In genomic region chr20:33673115-33673410, GRCh38 we compare ENCODE assay signal across 1 cellular context.
TF ChIP-seq lines count a peak whose summit lies in the region.

No MANE protein-coding gene starts in this region.

TF ChIP-seq in GM12878, 131 proteins besides CTCF, POLR2A, EP300 and RAD21:
- TF ChIP-seq HDAC6 (IDR thresholded peaks at IDR 0.05; ENCODE audit: unreplicated experiment) (no peak), USF2 (IDR thresholded peaks at IDR 0.05; ENCODE audit: borderline replicate concordance, low read depth, low read length) (no peak), HDAC2 (IDR thresholded peaks at IDR 0.05) (no peak), SREBF1 (IDR thresholded peaks at IDR 0.05; ENCODE audit: low read length) (no peak), CBX5 (IDR thresholded peaks at IDR 0.05; ENCODE audit: low read depth) (no peak), PBX3 (IDR thresholded peaks at IDR 0.05; ENCODE audit: insufficient replicate concordance, low read depth, low read length) (no peak), RUNX3 (IDR thresholded peaks at IDR 0.05; ENCODE audit: low read length) (no peak), ZNF622 (IDR thresholded peaks at IDR 0.05) (no peak), E4F1 (IDR thresholded peaks at IDR 0.05; ENCODE audit: borderline replicate concordance, partially characterized antibody) (no peak), RFX5 (IDR thresholded peaks at IDR 0.05; ENCODE audit: low read depth, low read length) (no peak), NBN (IDR thresholded peaks at IDR 0.05) (no peak), ESRRA (IDR thresholded peaks at IDR 0.05; ENCODE audit: low read length) (no peak), RBBP5 (conservative IDR thresholded peaks at IDR 0.05) (no peak), SMARCA5 (IDR thresholded peaks at IDR 0.05) (no peak), ZBED1 (IDR thresholded peaks at IDR 0.05; ENCODE audit: borderline replicate concordance) (no peak), MEF2A (IDR thresholded peaks at IDR 0.05; ENCODE audit: insufficient read depth, low read depth, low read length) (no peak)
- TF ChIP-seq, protein P1, sequence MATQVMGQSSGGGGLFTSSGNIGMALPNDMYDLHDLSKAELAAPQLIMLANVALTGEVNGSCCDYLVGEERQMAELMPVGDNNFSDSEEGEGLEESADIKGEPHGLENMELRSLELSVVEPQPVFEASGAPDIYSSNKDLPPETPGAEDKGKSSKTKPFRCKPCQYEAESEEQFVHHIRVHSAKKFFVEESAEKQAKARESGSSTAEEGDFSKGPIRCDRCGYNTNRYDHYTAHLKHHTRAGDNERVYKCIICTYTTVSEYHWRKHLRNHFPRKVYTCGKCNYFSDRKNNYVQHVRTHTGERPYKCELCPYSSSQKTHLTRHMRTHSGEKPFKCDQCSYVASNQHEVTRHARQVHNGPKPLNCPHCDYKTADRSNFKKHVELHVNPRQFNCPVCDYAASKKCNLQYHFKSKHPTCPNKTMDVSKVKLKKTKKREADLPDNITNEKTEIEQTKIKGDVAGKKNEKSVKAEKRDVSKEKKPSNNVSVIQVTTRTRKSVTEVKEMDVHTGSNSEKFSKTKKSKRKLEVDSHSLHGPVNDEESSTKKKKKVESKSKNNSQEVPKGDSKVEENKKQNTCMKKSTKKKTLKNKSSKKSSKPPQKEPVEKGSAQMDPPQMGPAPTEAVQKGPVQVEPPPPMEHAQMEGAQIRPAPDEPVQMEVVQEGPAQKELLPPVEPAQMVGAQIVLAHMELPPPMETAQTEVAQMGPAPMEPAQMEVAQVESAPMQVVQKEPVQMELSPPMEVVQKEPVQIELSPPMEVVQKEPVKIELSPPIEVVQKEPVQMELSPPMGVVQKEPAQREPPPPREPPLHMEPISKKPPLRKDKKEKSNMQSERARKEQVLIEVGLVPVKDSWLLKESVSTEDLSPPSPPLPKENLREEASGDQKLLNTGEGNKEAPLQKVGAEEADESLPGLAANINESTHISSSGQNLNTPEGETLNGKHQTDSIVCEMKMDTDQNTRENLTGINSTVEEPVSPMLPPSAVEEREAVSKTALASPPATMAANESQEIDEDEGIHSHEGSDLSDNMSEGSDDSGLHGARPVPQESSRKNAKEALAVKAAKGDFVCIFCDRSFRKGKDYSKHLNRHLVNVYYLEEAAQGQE (IDR thresholded peaks at IDR 0.05; ENCODE audit: low read depth, low read length), result no peak
- TF ChIP-seq, protein P2, sequence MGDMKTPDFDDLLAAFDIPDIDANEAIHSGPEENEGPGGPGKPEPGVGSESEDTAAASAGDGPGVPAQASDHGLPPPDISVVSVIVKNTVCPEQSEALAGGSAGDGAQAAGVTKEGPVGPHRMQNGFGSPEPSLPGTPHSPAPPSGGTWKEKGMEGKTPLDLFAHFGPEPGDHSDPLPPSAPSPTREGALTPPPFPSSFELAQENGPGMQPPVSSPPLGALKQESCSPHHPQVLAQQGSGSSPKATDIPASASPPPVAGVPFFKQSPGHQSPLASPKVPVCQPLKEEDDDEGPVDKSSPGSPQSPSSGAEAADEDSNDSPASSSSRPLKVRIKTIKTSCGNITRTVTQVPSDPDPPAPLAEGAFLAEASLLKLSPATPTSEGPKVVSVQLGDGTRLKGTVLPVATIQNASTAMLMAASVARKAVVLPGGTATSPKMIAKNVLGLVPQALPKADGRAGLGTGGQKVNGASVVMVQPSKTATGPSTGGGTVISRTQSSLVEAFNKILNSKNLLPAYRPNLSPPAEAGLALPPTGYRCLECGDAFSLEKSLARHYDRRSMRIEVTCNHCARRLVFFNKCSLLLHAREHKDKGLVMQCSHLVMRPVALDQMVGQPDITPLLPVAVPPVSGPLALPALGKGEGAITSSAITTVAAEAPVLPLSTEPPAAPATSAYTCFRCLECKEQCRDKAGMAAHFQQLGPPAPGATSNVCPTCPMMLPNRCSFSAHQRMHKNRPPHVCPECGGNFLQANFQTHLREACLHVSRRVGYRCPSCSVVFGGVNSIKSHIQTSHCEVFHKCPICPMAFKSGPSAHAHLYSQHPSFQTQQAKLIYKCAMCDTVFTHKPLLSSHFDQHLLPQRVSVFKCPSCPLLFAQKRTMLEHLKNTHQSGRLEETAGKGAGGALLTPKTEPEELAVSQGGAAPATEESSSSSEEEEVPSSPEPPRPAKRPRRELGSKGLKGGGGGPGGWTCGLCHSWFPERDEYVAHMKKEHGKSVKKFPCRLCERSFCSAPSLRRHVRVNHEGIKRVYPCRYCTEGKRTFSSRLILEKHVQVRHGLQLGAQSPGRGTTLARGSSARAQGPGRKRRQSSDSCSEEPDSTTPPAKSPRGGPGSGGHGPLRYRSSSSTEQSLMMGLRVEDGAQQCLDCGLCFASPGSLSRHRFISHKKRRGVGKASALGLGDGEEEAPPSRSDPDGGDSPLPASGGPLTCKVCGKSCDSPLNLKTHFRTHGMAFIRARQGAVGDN (IDR thresholded peaks at IDR 0.05), result no peak
- TF ChIP-seq, protein P3, sequence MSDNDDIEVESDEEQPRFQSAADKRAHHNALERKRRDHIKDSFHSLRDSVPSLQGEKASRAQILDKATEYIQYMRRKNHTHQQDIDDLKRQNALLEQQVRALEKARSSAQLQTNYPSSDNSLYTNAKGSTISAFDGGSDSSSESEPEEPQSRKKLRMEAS (IDR thresholded peaks at IDR 0.05; ENCODE audit: low read depth, low read length), result no peak
TF ChIP-seq in GM12878: peak in this region for 0.
